ENCODE assay signal across 7 cellular contexts in the genomic region with DNA sequence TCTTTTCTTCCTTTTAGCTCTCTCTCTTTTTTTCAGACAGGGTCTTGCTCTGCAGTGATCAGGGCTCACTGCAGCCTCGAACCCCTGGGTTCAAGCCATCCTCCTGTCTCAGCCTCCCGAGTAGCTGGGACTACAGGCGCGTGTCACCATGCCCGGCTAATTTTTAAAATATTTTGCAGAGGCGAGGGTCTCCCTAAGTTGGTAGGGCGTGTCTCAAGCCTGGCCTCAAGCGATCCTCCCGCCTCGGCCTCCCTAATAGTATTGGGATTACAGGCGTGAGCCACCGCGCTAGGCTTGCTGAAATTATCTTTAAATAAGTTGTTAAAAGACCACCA. TPM values are rescaled to one million over a fixed set of nuclear protein-coding genes. Genes with fewer than 3 reads are reported as not detected.
DNase-seq lines count a peak whose midpoint lies in the region; ATAC-seq and TF ChIP-seq lines count a peak whose summit lies in the region.

No MANE protein-coding gene starts in this region.

- peak overlapping the region; percentile 89 for H3K9ac ChIP-seq in iPS-18a (ENCODE audit: low read length)

- peak overlapping the region; percentile 97 for H3K27ac Mint-ChIP-seq in activated T-helper 17 cell treated with anti-CD3 and anti-CD28 coated beads, Interleukin-2, amount 50 U/mL, for 72 hours
- peak overlapping the region; percentile 95 for H3K27ac Mint-ChIP-seq in stimulated activated naive B cell treated with anti-CD40 and anti-IgM and Interleukin-4, amounts not matched to agents 10 μg/mL and 1 μg/mL and 100 μg/mL, for 72 hours

- no peaks in the 10 kb centered on the region for H3K9me3 ChIP-seq in iPS-18a (ENCODE audit: control insufficient read depth, low read depth, low read length)

- peaks cover 21% of the 10 kb centered on the region for H3K4me1 Mint-ChIP-seq in activated T-helper 17 cell treated with anti-CD3 and anti-CD28 coated beads, Interleukin-2, amount 50 U/mL, for 72 hours
- H3K4me1 Mint-ChIP-seq in stimulated activated naive B cell treated with anti-CD40 and anti-IgM and Interleukin-4, amounts not matched to agents 10 μg/mL and 1 μg/mL and 100 μg/mL, for 72 hours, result peaks cover 27 to 65% of the 10 kb centered on the region in 2 donors

- H3K27me3 Mint-ChIP-seq in activated T-helper 17 cell treated with anti-CD3 and anti-CD28 coated beads, Interleukin-2, amount 50 U/mL, for 72 hours, result no peaks in the 10 kb centered on the region
- no peaks in the 10 kb centered on the region for H3K27me3 Mint-ChIP-seq in stimulated activated naive B cell treated with anti-CD40 and anti-IgM and Interleukin-4, amounts not matched to agents 10 μg/mL and 1 μg/mL and 100 μg/mL, for 72 hours

- no peak for ATAC-seq in activated T-helper 17 cell treated with anti-CD3 and anti-CD28 coated beads, Interleukin-2, amount 50 U/mL, for 72 hours (replicated peaks)
- no peak for ATAC-seq in stimulated activated naive B cell treated with anti-CD40 and anti-IgM and Interleukin-4, amounts not matched to agents 10 μg/mL and 1 μg/mL and 100 μg/mL, for 72 hours (replicated peaks)
- no peak for ATAC-seq in GM18873 (IDR thresholded peaks at IDR 0.05; ENCODE audit: low FRiP score, unreplicated experiment)

- H3K27ac ChIP-seq in HL-60 (replicated peaks) (peak overlapping the region; percentile 88), iPS-18a (ENCODE audit: low read length) (no peak overlapping the region)

- H3K36me3 ChIP-seq in iPS-18a (ENCODE audit: control insufficient read depth, low read depth, low read length), result no peaks in the 10 kb centered on the region

- peaks cover 14% of the 10 kb centered on the region for H3K36me3 Mint-ChIP-seq in activated T-helper 17 cell treated with anti-CD3 and anti-CD28 coated beads, Interleukin-2, amount 50 U/mL, for 72 hours (ENCODE audit: low read depth)
- peaks cover 25 to 33% of the 10 kb centered on the region in 2 donors for H3K36me3 Mint-ChIP-seq in stimulated activated naive B cell treated with anti-CD40 and anti-IgM and Interleukin-4, amounts not matched to agents 10 μg/mL and 1 μg/mL and 100 μg/mL, for 72 hours

- TF ChIP-seq CTCF in HL-60 (IDR thresholded peaks at IDR 0.05; ENCODE audit: insufficient read depth, low read length), result no peak

- no peaks in the 10 kb centered on the region for H3K27me3 ChIP-seq in HL-60 (ENCODE audit: insufficient read depth, poor library complexity, severe bottlenecking)
- no peaks in the 10 kb centered on the region for H3K27me3 ChIP-seq in iPS-18a (ENCODE audit: control insufficient read depth, insufficient read depth, low read length)

- DNase-seq in HL-60 (ENCODE audit: low read depth in 1 of 2, low spot score in 1 of 2) (no peak), NK-92 (lab: John Stamatoyannopoulos, UW; ENCODE audit: unreplicated experiment) (no peak)
- no peak for DNase-seq in stimulated activated naive B cell treated with anti-CD40 and anti-IgM and Interleukin-4, amounts not matched to agents 10 μg/mL and 1 μg/mL and 100 μg/mL, for 72 hours
- DNase-seq in stimulated activated naive CD4-positive, alpha-beta T cell (lab: John Stamatoyannopoulos, UW), result no peak

- no peaks in the 10 kb centered on the region for H3K4me1 ChIP-seq in iPS-18a (ENCODE audit: control insufficient read depth, low read depth, low read length)

- H3K4me3 Mint-ChIP-seq in activated T-helper 17 cell treated with anti-CD3 and anti-CD28 coated beads, Interleukin-2, amount 50 U/mL, for 72 hours, result peak overlapping the region; percentile 97
- H3K4me3 Mint-ChIP-seq in stimulated activated naive B cell treated with anti-CD40 and anti-IgM and Interleukin-4, amounts not matched to agents 10 μg/mL and 1 μg/mL and 100 μg/mL, for 72 hours, result peak overlapping the region; percentile 73 to 91

- H3K9me3 Mint-ChIP-seq in activated T-helper 17 cell treated with anti-CD3 and anti-CD28 coated beads, Interleukin-2, amount 50 U/mL, for 72 hours, result no peaks in the 10 kb centered on the region
- peaks cover 2 to 10% of the 10 kb centered on the region in 2 donors for H3K9me3 Mint-ChIP-seq in stimulated activated naive B cell treated with anti-CD40 and anti-IgM and Interleukin-4, amounts not matched to agents 10 μg/mL and 1 μg/mL and 100 μg/mL, for 72 hours

- peak overlapping the region; percentile 70 for H3K4me3 ChIP-seq in HL-60 (replicated peaks; ENCODE audit: insufficient read depth, low read length)
- H3K4me3 ChIP-seq in iPS-18a (ENCODE audit: low read length), result peak overlapping the region; percentile 93

RNA-seq across cellular contexts. Expression of a gene that starts 0.8 kb away (rescaled TPM):
- total RNA-seq in activated T-helper 17 cell treated with anti-CD3 and anti-CD28 coated beads, Interleukin-2, amount 50 U/mL, for 72 hours, result 10 to 100 TPM; 22.8 to 24.7 TPM

RNA-seq across cellular contexts. Expression of a gene that starts 5.5 kb away (rescaled TPM):
- 10 to 100 TPM; 30.0 to 48.4 TPM for total RNA-seq in activated T-helper 17 cell treated with anti-CD3 and anti-CD28 coated beads, Interleukin-2, amount 50 U/mL, for 72 hours

RNA-seq across cellular contexts. Expression of a gene that starts 58.6 kb away (rescaled TPM):
- total RNA-seq in activated T-helper 17 cell treated with anti-CD3 and anti-CD28 coated beads, Interleukin-2, amount 50 U/mL, for 72 hours, result 10 to 100 TPM; 77.7 to 91.8 TPM
